In the genomic region with DNA sequence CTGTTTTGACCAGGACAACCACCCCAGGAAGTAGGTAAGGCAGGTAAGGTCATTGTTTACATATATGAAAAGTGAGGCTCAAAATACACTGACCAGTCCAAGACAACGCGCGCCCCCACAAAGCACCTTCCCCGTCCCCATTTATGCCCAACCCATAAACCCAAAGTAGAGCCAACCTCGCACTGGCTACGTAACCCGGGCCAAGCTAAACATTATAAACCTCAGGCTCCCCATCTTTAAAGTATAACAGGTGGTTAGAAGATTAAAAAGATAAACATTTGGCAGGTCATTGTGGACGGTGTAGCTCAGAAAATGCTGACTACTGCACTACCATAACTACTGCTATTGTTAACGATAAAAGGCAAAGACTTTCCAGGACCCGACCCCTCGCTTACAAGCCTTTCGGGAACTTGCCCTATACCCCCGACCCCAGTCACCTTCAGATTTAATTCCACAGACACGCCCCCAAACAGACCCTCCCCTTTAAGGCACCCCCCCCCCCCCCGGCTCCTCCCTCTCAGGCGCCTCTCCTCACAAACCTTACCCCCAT, we compare ENCODE assay signal across 8 cellular contexts. TPM values are rescaled to one million over a fixed set of nuclear protein-coding genes. Genes with fewer than 3 reads are reported as not detected.
DNase-seq lines count a peak whose midpoint lies in the region; ATAC-seq and TF ChIP-seq lines count a peak whose summit lies in the region.

No MANE protein-coding gene starts in this region.

- BruUV-seq in PC-9 (replicated peaks; lab: Mats Ljungman, UMichigan) = no TSS peak

- no peaks in the 10 kb centered on the region for H3K27me3 ChIP-seq in PC-9 (ENCODE audit: insufficient read depth, low read depth)
- H3K27me3 ChIP-seq in duodenal mucosa (ENCODE audit: control insufficient read depth in 1 of 2, insufficient read depth in 2 of 2, low read length in 2 of 2) = no peaks in the 10 kb centered on the region
- H3K27me3 ChIP-seq in mucosa of rectum (ENCODE audit: control insufficient read depth in 2 of 2, insufficient read depth in 2 of 2, low read length in 2 of 2) = no peaks in the 10 kb centered on the region

- peaks cover 41% of the 10 kb centered on the region for H3K4me1 ChIP-seq in PC-9 (replicated peaks; ENCODE audit: insufficient read depth)
- H3K4me1 ChIP-seq in duodenal mucosa (ENCODE audit: control insufficient read depth in 1 of 2, insufficient read depth in 2 of 2, low read length in 2 of 2) = peaks cover 15 to 16% of the 10 kb centered on the region in 2 donors
- peaks cover 12% of the 10 kb centered on the region in 2 donors for H3K4me1 ChIP-seq in mucosa of rectum (ENCODE audit: control insufficient read depth in 2 of 2, insufficient read depth in 2 of 2, low read length in 2 of 2)

- peak overlapping the region; percentile 92 for H3K4me3 ChIP-seq in PC-9
- peak overlapping the region; percentile 75 to 77 for H3K4me3 ChIP-seq in duodenal mucosa (ENCODE audit: low read depth in 1 of 2, low read length in 2 of 2)
- peak overlapping the region; percentile 84 to 91 for H3K4me3 ChIP-seq in mucosa of rectum (ENCODE audit: low read length in 2 of 2)

- H3K9me3 ChIP-seq in PC-9 (ENCODE audit: insufficient read depth, low read depth) = no peaks in the 10 kb centered on the region
- H3K9me3 ChIP-seq in duodenal mucosa (ENCODE audit: control insufficient read depth in 1 of 2, low read length in 2 of 2) = no peaks in the 10 kb centered on the region
- H3K9me3 ChIP-seq in mucosa of rectum (ENCODE audit: control insufficient read depth in 2 of 2, low read length in 2 of 2) = no peaks in the 10 kb centered on the region

- no peak for TF ChIP-seq CTCF in PC-9 (conservative IDR thresholded peaks at IDR 0.05)

- POLR2A ChIA-PET in PC-9 (lab: Charles Lee; ENCODE audit: unreplicated experiment) = interaction anchor here (0.7 to 0.9 kb wide), 2 partner anchors 144 to 1598 kb away, joined by 4 to 12 read pairs; no protein-coding TSS in a partner anchor

- peak overlapping the region; percentile 96 for H3K4me2 ChIP-seq in PC-9

- H3K9ac ChIP-seq in duodenal mucosa (ENCODE audit: low read depth in 1 of 2, low read length in 2 of 2) (peak overlapping the region; percentile 40 to 73), mucosa of rectum (ENCODE audit: low read depth in 1 of 2, low read length in 2 of 2) (peak overlapping the region; percentile 68 to 85)

- intact Hi-C loops in PC-9 (cut with micrococcal nuclease; ENCODE audit: unreplicated experiment) = loop anchor here (1.0 to 5.0 kb wide), 5 partner anchors 8 to 153 kb away; a partner anchor contains a TSS

- ATAC-seq in GM18858 (IDR thresholded peaks at IDR 0.05; ENCODE audit: unreplicated experiment) = no peak

- CTCF ChIA-PET in PC-9 (lab: Charles Lee) = interaction anchor here (0.8 kb wide), 1 partner anchor 10 kb away, joined by 13 read pairs; no protein-coding TSS in a partner anchor

- H3K9me2 ChIP-seq in PC-9 (ENCODE audit: insufficient read depth) = no peaks in the 10 kb centered on the region

- 0 out of 2 replicates have a peak, but pooled peaks cover 4% of the 10 kb centered on the region for H3K36me3 ChIP-seq in PC-9 (ENCODE audit: low read depth)
- H3K36me3 ChIP-seq in duodenal mucosa (ENCODE audit: control insufficient read depth in 1 of 2, insufficient read depth in 2 of 2, low read length in 2 of 2) = no peaks in the 10 kb centered on the region
- H3K36me3 ChIP-seq in mucosa of rectum (ENCODE audit: control insufficient read depth in 2 of 2, insufficient read depth in 2 of 2, low read length in 2 of 2) = no peaks in the 10 kb centered on the region

- peak overlapping the region; percentile 80 for H2AFZ ChIP-seq in PC-9

- H4K20me1 ChIP-seq in PC-9 (ENCODE audit: insufficient read depth) = 0 out of 2 replicates have a peak, but pooled peaks cover 3% of the 10 kb centered on the region

- H3F3A ChIP-seq in PC-9 (ENCODE audit: insufficient read depth, low read depth) = peaks cover 36% of the 10 kb centered on the region

- H3K27ac ChIP-seq in PC-9 = peak overlapping the region; percentile 50
- peak overlapping the region; percentile 70 for H3K27ac ChIP-seq in duodenal mucosa (ENCODE audit: low read depth, low read length)
- H3K27ac ChIP-seq in mucosa of rectum (ENCODE audit: low read depth in 2 of 2, low read length in 2 of 2) = peak overlapping the region; percentile 94 to 95

- peaks cover 52% of the 10 kb centered on the region for H3K79me2 ChIP-seq in PC-9 (ENCODE audit: low read depth)

- DNase-seq in NCI-H1694 (lab: John Stamatoyannopoulos, UW) = peak; percentile 49
- no peak for DNase-seq in NCI-H1694 treated with DMSO at 0.1 percent for 48 hours (lab: John Stamatoyannopoulos, UW)
- DNase-seq in PC-9 = no peak
- no peak for DNase-seq in NCI-H2107 (lab: John Stamatoyannopoulos, UW)
- DNase-seq in DMS153 (lab: John Stamatoyannopoulos, UW) = no peak

RNA-seq across cellular contexts. Expression of a gene that starts 0.5 kb away (rescaled TPM):
- total RNA-seq in PC-9 (2021) = 221 and 267 TPM in 2 replicates

RNA-seq across cellular contexts. Expression of a gene that starts 0.8 kb away (rescaled TPM):
- 17.5 and 19.6 TPM in 2 replicates for total RNA-seq in PC-9 (2021)

RNA-seq across cellular contexts. Expression of a gene that starts 23.2 kb away (rescaled TPM):
- 94.6 and 107 TPM in 2 replicates for total RNA-seq in PC-9 (2021)

RNA-seq across cellular contexts. Expression of a gene that starts 25.9 kb away (rescaled TPM):
- not detected in 2 replicates for total RNA-seq in PC-9 (2021)

RNA-seq across cellular contexts. Expression of a gene that starts 32.6 kb away (rescaled TPM):
- 77.2 and 97.8 TPM in 2 replicates for total RNA-seq in PC-9 (2021)
